In the genomic region with DNA sequence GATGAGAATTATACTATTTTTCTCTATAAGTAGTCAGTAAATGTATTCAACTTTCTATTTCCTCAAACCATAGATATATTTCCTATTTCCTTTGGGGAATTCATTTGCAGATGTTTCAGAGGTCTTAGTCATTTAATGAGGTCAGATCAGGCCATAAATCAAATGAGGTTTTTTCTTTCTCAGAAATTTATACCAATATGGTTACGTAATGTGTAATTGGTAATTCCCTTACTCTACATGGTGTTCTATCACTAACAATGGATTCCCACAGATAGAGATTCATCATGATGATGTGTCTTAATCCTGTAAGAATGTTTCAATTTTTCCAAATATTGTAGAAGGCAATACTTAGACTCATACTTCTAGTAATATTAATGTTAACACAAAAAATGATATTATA, we compare ENCODE assay signal across 20 cellular contexts.
DNase-seq lines count a peak whose midpoint lies in the region; ATAC-seq, FAIRE-seq and TF ChIP-seq lines count a peak whose summit lies in the region.
"Had no signal": no experiment of that assay in that cellular context is flagged by ENCODE, and none has a peak within 500 bp of the region (broad histone marks: within the 10 kb centered on the region; RNA-seq: fewer than 3 reads in every experiment).

No MANE protein-coding gene starts in this region.

- H3K27ac ChIP-seq in A673 (ENCODE audit: low read depth, low read length, poor library complexity, severe bottlenecking) (no peak overlapping the region), HepG2 (ENCODE audit: extremely low read length, insufficient read depth, low read length) (no peak overlapping the region), WERI-Rb-1 (no peak overlapping the region)
- H3K27ac ChIP-seq: left ventricle myocardium inferior, VCaP had no signal

- H3K4me2 ChIP-seq in HepG2 (ENCODE audit: low read depth, low read length): no peak overlapping the region

- TF ChIP-seq EP300 in HepG2 (IDR thresholded peaks at IDR 0.05; ENCODE audit: low read depth in 2 of 2, low read length in 2 of 2) (no peak), HepG2 (CRISPR knock-in tag; IDR thresholded peaks at IDR 0.05; ENCODE audit: borderline replicate concordance) (no peak)

- H3K9ac ChIP-seq in HepG2 (ENCODE audit: insufficient read depth, low read depth, low read length): no peak overlapping the region

- CTCF ChIA-PET in A673 (lab: Charles Lee) (no interaction called here), HepG2 (lab: Yijun Ruan, JAX; ENCODE audit: low intra/inter-chr PET ratio, low total read pairs) (no interaction called here)

- DNase-seq in A673 (ENCODE audit: low spot score) (peak; percentile 30), H54 (ENCODE audit: insufficient read length, low spot score) (no peak), RPMI7951 (ENCODE audit: low read depth) (peak; percentile 49), epidermal melanocyte (ENCODE audit: insufficient read length, low spot score) (peak; percentile 25), HepG2 (ENCODE audit: low spot score) (no peak), WERI-Rb-1 (no peak), NCI-H2171 (lab: John Stamatoyannopoulos, UW) (no peak)
- DNase-seq: activated naive CD4-positive, alpha-beta T cell treated with anti-CD3 and anti-CD28 coated beads for 36 hours; AML-193; COR-L47; cortex of kidney; HFFc6; left ventricle myocardium inferior; NCI-H2081; NCI-H69; stimulated activated CD4-positive, alpha-beta T cell treated with anti-CD3 and anti-CD28 coated beads, Interleukin-4, amount 100 ng/mL, for 1 hour; SW 1271 had no signal

- BruUV-seq in A673 (replicated peaks; lab: Mats Ljungman, UMichigan) (no TSS peak), HepG2 (replicated peaks; lab: Mats Ljungman, UMichigan) (no TSS peak)

- peak; percentile 62 for FAIRE-seq in H54 (lab: Jason Lieb, UNC)
- FAIRE-seq in HepG2 (lab: Jason Lieb, UNC): no peak
- FAIRE-seq: endothelial cell of umbilical vein had no signal

- H3K36me3 ChIP-seq in A673 (ENCODE audit: insufficient read depth, low read length, poor library complexity, severe bottlenecking) (no peaks in the 10 kb centered on the region), HepG2 (replicated peaks in 1 of 2; ENCODE audit: control insufficient read depth in 1 of 2, insufficient read depth in 2 of 2, low read length in 2 of 2) (no peaks in the 10 kb centered on the region), WERI-Rb-1 (no peaks in the 10 kb centered on the region)
- H3K36me3 ChIP-seq: left ventricle myocardium inferior had no signal

- H3K79me2 ChIP-seq in HepG2 (ENCODE audit: insufficient read depth, low read length): no peaks in the 10 kb centered on the region

- POLR2A ChIA-PET in A673 (lab: Charles Lee; ENCODE audit: low non-redundant PET): no interaction called here
- POLR2A ChIA-PET in HepG2 (lab: Yijun Ruan, JAX): no interaction called here

- no peaks in the 10 kb centered on the region for H4K20me1 ChIP-seq in HepG2 (ENCODE audit: insufficient read depth, low read length)

- H3K9me3 ChIP-seq in A673 (ENCODE audit: low read depth, low read length, poor library complexity, severe bottlenecking) (no peaks in the 10 kb centered on the region), HepG2 (ENCODE audit: low read length) (no peaks in the 10 kb centered on the region), WERI-Rb-1 (ENCODE audit: severe bottlenecking) (no peaks in the 10 kb centered on the region)
- H3K9me3 ChIP-seq: left ventricle myocardium inferior had no signal

- H3K4me1 ChIP-seq in A673 (ENCODE audit: insufficient read depth, low read length, poor library complexity, severe bottlenecking) (no peaks in the 10 kb centered on the region), HepG2 (ENCODE audit: insufficient read depth, low read length) (no peaks in the 10 kb centered on the region)
- H3K4me1 ChIP-seq: left ventricle myocardium inferior had no signal

- no peak overlapping the region for H2AFZ ChIP-seq in HepG2 (ENCODE audit: low read length)

- no peak overlapping the region for H3K4me3 ChIP-seq in A673 (ENCODE audit: low read depth, low read length, poor library complexity, severe bottlenecking)
- no peak overlapping the region for H3K4me3 ChIP-seq in HepG2 (replicated peaks in 1 of 3; ENCODE audit: insufficient read depth in 1 of 3, low read depth in 2 of 3, low read length in 3 of 3)
- no peak overlapping the region for H3K4me3 ChIP-seq in WERI-Rb-1 (ENCODE audit: low read depth, low read length)
- H3K4me3 ChIP-seq: left ventricle myocardium inferior had no signal

- intact Hi-C loops in A673 (cut with micrococcal nuclease; ENCODE audit: unreplicated experiment): loop anchor here (10.0 kb wide), 1 partner anchor 329 kb away; no protein-coding TSS in a partner anchor
- intact Hi-C loops in HepG2 (cut with micrococcal nuclease; ENCODE audit: unreplicated experiment): no loop called here

- H3K27me3 ChIP-seq in A673 (replicated peaks; ENCODE audit: insufficient read depth, low read depth, low read length, poor library complexity) (no peaks in the 10 kb centered on the region), HepG2 (ENCODE audit: control insufficient read depth in 1 of 2, insufficient read depth in 2 of 2, low read length in 2 of 2) (no peaks in the 10 kb centered on the region), WERI-Rb-1 (ENCODE audit: insufficient read depth, low read depth, severe bottlenecking) (no peaks in the 10 kb centered on the region)

- ATAC-seq in HepG2 (no peak), HG03378 (IDR thresholded peaks at IDR 0.05; ENCODE audit: unreplicated experiment) (no peak)

- WGBS in HepG2 (ENCODE audit: low lambda C conversion rate): 12% methylated on average over 1 of the region's 1 CpG

- TF ChIP-seq CTCF in A673 (conservative IDR thresholded peaks at IDR 0.05; ENCODE audit: low read depth, low read length) (no peak), HepG2 (CRISPR knock-in tag; IDR thresholded peaks at IDR 0.05) (no peak), WERI-Rb-1 (IDR thresholded peaks at IDR 0.05; ENCODE audit: low read depth, low read length) (no peak)

- in situ Hi-C loops in HepG2 (cut with HindIII; ENCODE audit: extremely low pct_ligation_motif_present, low pct_unique_long_range_greater_than_20kb): no loop called here

- TF ChIP-seq POLR2A in H54 (IDR thresholded peaks at IDR 0.05; ENCODE audit: low read depth, low read length) (no peak), HepG2 (IDR thresholded peaks at IDR 0.05; ENCODE audit: insufficient read depth in 1 of 2, low read depth in 2 of 2, low read length in 2 of 2) (no peak)

- TF ChIP-seq RAD21 in HepG2 (CRISPR knock-in tag; IDR thresholded peaks at IDR 0.05): no peak

TF ChIP-seq in HepG2, 621 proteins besides CTCF, POLR2A, EP300 and RAD21 (continues in another document):
- TF ChIP-seq PAF1 (CRISPR knock-in tag; IDR thresholded peaks at IDR 0.05) (no peak), CBFB (CRISPR knock-in tag; IDR thresholded peaks at IDR 0.05) (no peak), ZNF83 (CRISPR knock-in tag; IDR thresholded peaks at IDR 0.05; ENCODE audit: borderline replicate concordance) (no peak), ZNF615 (CRISPR knock-in tag; IDR thresholded peaks at IDR 0.05; ENCODE audit: borderline replicate concordance) (no peak), RFX3 (CRISPR knock-in tag; IDR thresholded peaks at IDR 0.05) (no peak), ZNF552 (CRISPR knock-in tag; IDR thresholded peaks at IDR 0.05; ENCODE audit: borderline replicate concordance) (no peak), ZBTB4 (CRISPR knock-in tag; IDR thresholded peaks at IDR 0.05; ENCODE audit: borderline replicate concordance) (no peak), NFE2 (CRISPR knock-in tag; IDR thresholded peaks at IDR 0.05) (no peak), ZNF337 (CRISPR knock-in tag; IDR thresholded peaks at IDR 0.05; ENCODE audit: borderline replicate concordance, low read depth) (no peak), PLRG1 (conservative IDR thresholded peaks at IDR 0.05) (no peak), MYNN (CRISPR knock-in tag; IDR thresholded peaks at IDR 0.05; ENCODE audit: low read depth) (no peak)

Comparison
In these comparisons a context has a peak if more than half of its experiments do, and no peak if none do; other contexts are left out.
1. DNase-seq: peak in A673 (single experiment), RPMI7951 (single experiment) and epidermal melanocyte (single experiment); none in H54 (single experiment), HepG2 (single experiment), WERI-Rb-1 (single experiment) and NCI-H2171 (single experiment).